Comparison of ENCODE assay signal across 17 cellular contexts in genomic region chr5:67416133-67416937, GRCh38.
A peak's percentile ranks its signal among the peaks of the same experiment; 100 is the strongest.
DNase-seq lines count a peak whose midpoint lies in the region; ATAC-seq, FAIRE-seq and TF ChIP-seq lines count a peak whose summit lies in the region.
"Had no signal": no experiment of that assay in that cellular context is flagged by ENCODE, and none has a peak within 500 bp of the region (broad histone marks: within the 10 kb centered on the region; RNA-seq: fewer than 3 reads in every experiment).

No MANE protein-coding gene starts in this region.

- no peak overlapping the region for H3K4me3 Mint-ChIP-seq in activated CD4-positive, alpha-beta T cell treated with anti-CD3 and anti-CD28 coated beads, Interleukin-2, amount 10 ng/mL, durations not matched to agents 24 days and 14 days
- H3K4me3 Mint-ChIP-seq in activated T-helper 17 cell treated with anti-CD3 and anti-CD28 coated beads, Interleukin-2, amount 50 U/mL, for 72 hours: no peak overlapping the region
- H3K4me3 Mint-ChIP-seq: activated naive CD4-positive, alpha-beta T cell treated with anti-CD3 and anti-CD28 coated beads, Interleukin-2, amount 50 U/mL, for 24 hours had no signal

- in situ Hi-C loops in HepG2 (cut with HindIII; ENCODE audit: extremely low pct_ligation_motif_present, low pct_unique_long_range_greater_than_20kb): no loop called here

- H3K4me3 ChIP-seq in HepG2 (replicated peaks in 1 of 3; ENCODE audit: insufficient read depth in 1 of 3, low read depth in 2 of 3, low read length in 3 of 3): no peak overlapping the region
- H3K4me3 ChIP-seq: esophagus muscularis mucosa, smooth muscle cell, transverse colon had no signal

- H2AFZ ChIP-seq in HepG2 (ENCODE audit: low read length): no peak overlapping the region

- CTCF ChIA-PET in HepG2 (lab: Yijun Ruan, JAX; ENCODE audit: low intra/inter-chr PET ratio, low total read pairs): no interaction called here

- no peaks in the 10 kb centered on the region for H3K9me3 ChIP-seq in HepG2 (ENCODE audit: low read length)
- H3K9me3 ChIP-seq: esophagus muscularis mucosa, transverse colon had no signal

- POLR2A ChIA-PET in HepG2 (lab: Yijun Ruan, JAX): no interaction called here

- no peak for FAIRE-seq in HepG2 (lab: Jason Lieb, UNC)
- FAIRE-seq: A204.1 had no signal

- 97% methylated on average over 1 of the region's 1 CpG for WGBS in HepG2 (ENCODE audit: low lambda C conversion rate)

- TF ChIP-seq EP300 in HepG2 (IDR thresholded peaks at IDR 0.05; ENCODE audit: low read depth in 2 of 2, low read length in 2 of 2) (no peak), HepG2 (CRISPR knock-in tag; IDR thresholded peaks at IDR 0.05; ENCODE audit: borderline replicate concordance) (no peak)

- H3K9ac ChIP-seq in HepG2 (ENCODE audit: insufficient read depth, low read depth, low read length): no peak overlapping the region

- no peaks in the 10 kb centered on the region for H3K36me3 Mint-ChIP-seq in activated CD4-positive, alpha-beta T cell treated with anti-CD3 and anti-CD28 coated beads, Interleukin-2, amount 10 ng/mL, durations not matched to agents 24 days and 14 days (ENCODE audit: low read depth)
- no peaks in the 10 kb centered on the region for H3K36me3 Mint-ChIP-seq in activated T-helper 17 cell treated with anti-CD3 and anti-CD28 coated beads, Interleukin-2, amount 50 U/mL, for 72 hours (ENCODE audit: low read depth)
- H3K36me3 Mint-ChIP-seq: activated naive CD4-positive, alpha-beta T cell treated with anti-CD3 and anti-CD28 coated beads, Interleukin-2, amount 50 U/mL, for 24 hours had no signal

- H3K4me2 ChIP-seq in HepG2 (ENCODE audit: low read depth, low read length): no peak overlapping the region

- TF ChIP-seq RAD21 in HepG2 (CRISPR knock-in tag; IDR thresholded peaks at IDR 0.05): no peak

- H3K27me3 Mint-ChIP-seq in activated CD4-positive, alpha-beta T cell treated with anti-CD3 and anti-CD28 coated beads, Interleukin-2, amount 10 ng/mL, durations not matched to agents 24 days and 14 days: peaks cover 2% of the 10 kb centered on the region
- no peaks in the 10 kb centered on the region for H3K27me3 Mint-ChIP-seq in activated T-helper 17 cell treated with anti-CD3 and anti-CD28 coated beads, Interleukin-2, amount 50 U/mL, for 72 hours
- H3K27me3 Mint-ChIP-seq: activated naive CD4-positive, alpha-beta T cell treated with anti-CD3 and anti-CD28 coated beads, Interleukin-2, amount 50 U/mL, for 24 hours had no signal

- no peaks in the 10 kb centered on the region for H3K79me2 ChIP-seq in HepG2 (ENCODE audit: insufficient read depth, low read length)

- intact Hi-C loops in activated CD4-positive, alpha-beta T cell treated with anti-CD3 and anti-CD28 coated beads, Interleukin-2, amount 10 ng/mL, durations not matched to agents 24 days and 14 days (cut with micrococcal nuclease): no loop called here
- intact Hi-C loops in HepG2 (cut with micrococcal nuclease; ENCODE audit: unreplicated experiment): no loop called here

- no peaks in the 10 kb centered on the region for H3K36me3 ChIP-seq in HepG2 (replicated peaks in 1 of 2; ENCODE audit: control insufficient read depth in 1 of 2, insufficient read depth in 2 of 2, low read length in 2 of 2)
- H3K36me3 ChIP-seq: esophagus muscularis mucosa, transverse colon had no signal

- peak; percentile 57 for DNase-seq in activated CD4-positive, alpha-beta T cell treated with anti-CD3 and anti-CD28 coated beads, Interleukin-2, amount 10 ng/mL, durations not matched to agents 24 days and 14 days
- DNase-seq in activated CD4-positive, alpha-beta T cell treated with anti-CD3 and anti-CD28 coated beads for 4 hours: no peak
- DNase-seq in smooth muscle cell of the brain vasculature (ENCODE audit: low read depth, low spot score) (peak; percentile 43), NCI-H2081 treated with DMSO at 0.1 percent for 48 hours (lab: John Stamatoyannopoulos, UW) (no peak), amniotic stem cell (lab: John Stamatoyannopoulos, UW) (no peak), HepG2 (ENCODE audit: low spot score) (no peak)
- DNase-seq: activated CD4-positive, alpha-beta T cell treated with anti-CD3 and anti-CD28 coated beads for 48 hours; hippocampal formation; nucleus accumbens; PC-3; transverse colon had no signal

- no peaks in the 10 kb centered on the region for H4K20me1 ChIP-seq in HepG2 (ENCODE audit: insufficient read depth, low read length)

- ATAC-seq in HG02981 (IDR thresholded peaks at IDR 0.05; ENCODE audit: unreplicated experiment) (peak; percentile 50), HepG2 (no peak)
- ATAC-seq in activated T-helper 17 cell treated with anti-CD3 and anti-CD28 coated beads, Interleukin-2, amount 50 U/mL, for 72 hours (replicated peaks): peak; percentile 78
- ATAC-seq: PC-3 had no signal

- H3K4me1 ChIP-seq in HepG2 (ENCODE audit: insufficient read depth, low read length): no peaks in the 10 kb centered on the region
- H3K4me1 ChIP-seq: transverse colon had no signal

- no peak for TF ChIP-seq POLR2A in HepG2 (IDR thresholded peaks at IDR 0.05; ENCODE audit: insufficient read depth in 1 of 2, low read depth in 2 of 2, low read length in 2 of 2)

- no peak overlapping the region for H3K27ac Mint-ChIP-seq in activated CD4-positive, alpha-beta T cell treated with anti-CD3 and anti-CD28 coated beads, Interleukin-2, amount 10 ng/mL, durations not matched to agents 24 days and 14 days
- peak overlapping the region; percentile 37 for H3K27ac Mint-ChIP-seq in activated T-helper 17 cell treated with anti-CD3 and anti-CD28 coated beads, Interleukin-2, amount 50 U/mL, for 72 hours
- H3K27ac Mint-ChIP-seq: activated naive CD4-positive, alpha-beta T cell treated with anti-CD3 and anti-CD28 coated beads, Interleukin-2, amount 50 U/mL, for 24 hours had no signal

- H3K9me3 Mint-ChIP-seq in activated CD4-positive, alpha-beta T cell treated with anti-CD3 and anti-CD28 coated beads, Interleukin-2, amount 10 ng/mL, durations not matched to agents 24 days and 14 days: peaks cover 5% of the 10 kb centered on the region
- peaks cover 4% of the 10 kb centered on the region for H3K9me3 Mint-ChIP-seq in activated T-helper 17 cell treated with anti-CD3 and anti-CD28 coated beads, Interleukin-2, amount 50 U/mL, for 72 hours
- H3K9me3 Mint-ChIP-seq: activated naive CD4-positive, alpha-beta T cell treated with anti-CD3 and anti-CD28 coated beads, Interleukin-2, amount 50 U/mL, for 24 hours had no signal

- no peak overlapping the region for H3K27ac ChIP-seq in HepG2 (ENCODE audit: extremely low read length, insufficient read depth, low read length)
- H3K27ac ChIP-seq: esophagus muscularis mucosa, transverse colon had no signal

- H3K4me1 Mint-ChIP-seq in activated CD4-positive, alpha-beta T cell treated with anti-CD3 and anti-CD28 coated beads, Interleukin-2, amount 10 ng/mL, durations not matched to agents 24 days and 14 days: peaks cover 3% of the 10 kb centered on the region
- peaks cover 8% of the 10 kb centered on the region for H3K4me1 Mint-ChIP-seq in activated T-helper 17 cell treated with anti-CD3 and anti-CD28 coated beads, Interleukin-2, amount 50 U/mL, for 72 hours

- H3K27me3 ChIP-seq in HepG2 (ENCODE audit: control insufficient read depth in 1 of 2, insufficient read depth in 2 of 2, low read length in 2 of 2): no peaks in the 10 kb centered on the region
- H3K27me3 ChIP-seq: esophagus muscularis mucosa, transverse colon had no signal

- BruUV-seq in HepG2 (replicated peaks; lab: Mats Ljungman, UMichigan): no TSS peak

- TF ChIP-seq CTCF in HepG2 (CRISPR knock-in tag; IDR thresholded peaks at IDR 0.05): no peak

TF ChIP-seq in HepG2, 621 proteins besides CTCF, POLR2A, EP300 and RAD21 (continues in another document):
- no peak for TF ChIP-seq HDAC1 (CRISPR knock-in tag; IDR thresholded peaks at IDR 0.05)
- TF ChIP-seq HES4 (CRISPR knock-in tag; IDR thresholded peaks at IDR 0.05; ENCODE audit: borderline replicate concordance): no peak
- no peak for TF ChIP-seq RNF2 (conservative IDR thresholded peaks at IDR 0.05; ENCODE audit: low read depth)
- TF ChIP-seq MAF1 (CRISPR knock-in tag; IDR thresholded peaks at IDR 0.05; ENCODE audit: borderline replicate concordance): no peak
- TF ChIP-seq ASH2L (IDR thresholded peaks at IDR 0.05; ENCODE audit: insufficient read length, low read depth, low read length): no peak
- no peak for TF ChIP-seq ZNF225 (CRISPR knock-in tag; IDR thresholded peaks at IDR 0.05)
- TF ChIP-seq ZNF574 (CRISPR knock-in tag; IDR thresholded peaks at IDR 0.05): no peak
- TF ChIP-seq CSRNP2 (CRISPR knock-in tag; conservative IDR thresholded peaks at IDR 0.05; ENCODE audit: low read depth): no peak
- no peak for TF ChIP-seq ZNF354B (CRISPR knock-in tag; IDR thresholded peaks at IDR 0.05)
- no peak for TF ChIP-seq KAT8 (CRISPR knock-in tag; IDR thresholded peaks at IDR 0.05)

Comparison
In these comparisons a context has a peak if more than half of its experiments do, and no peak if none do; other contexts are left out.
1. DNase-seq: peak in activated CD4-positive, alpha-beta T cell treated with anti-CD3 and anti-CD28 coated beads, Interleukin-2, amount 10 ng/mL, durations not matched to agents 24 days and 14 days (single experiment) and smooth muscle cell of the brain vasculature (single experiment); none in activated CD4-positive, alpha-beta T cell treated with anti-CD3 and anti-CD28 coated beads for 4 hours (0 of 2), NCI-H2081 treated with DMSO at 0.1 percent for 48 hours (single experiment), amniotic stem cell (single experiment) and HepG2 (single experiment).